In genomic region chr15:101619615-101619865, GRCh38 we compare ENCODE assay signal across 30 cellular contexts.
"Had no signal": no experiment of that assay in that cellular context is flagged by ENCODE, and none has a peak within 500 bp of the region (broad histone marks: within the 10 kb centered on the region; RNA-seq: fewer than 3 reads in every experiment).

No MANE protein-coding gene starts in this region.

- H3K36me3 ChIP-seq: breast epithelium, esophagus muscularis mucosa, WERI-Rb-1 had no signal

- DNase-seq: activated B cell treated with CpG ODN at 0.5 μM for 24 hours; activated CD4-positive, alpha-beta memory T cell treated with anti-CD3 and anti-CD28 coated beads for 36 hours; activated CD4-positive, alpha-beta T cell treated with anti-CD3 and anti-CD28 coated beads for 48 hours; activated CD8-positive, alpha-beta memory T cell treated with anti-CD3 and anti-CD28 coated beads, Interleukin-2, amount 50 U/mL, for 48 hours; activated gamma-delta T cell; activated naive CD4-positive, alpha-beta T cell; activated naive CD4-positive, alpha-beta T cell treated with anti-CD3 and anti-CD28 coated beads, Interleukin-2, amount 10 ng/mL, durations not matched to agents 7 days and 5 days; activated naive CD8-positive, alpha-beta T cell treated with anti-CD3 and anti-CD28 coated beads, Interleukin-2, amount 10 ng/mL, durations not matched to agents 7 days and 5 days; activated T-cell treated with anti-CD3 and anti-CD28 coated beads for 4 hours; activated T-cell treated with anti-CD3 and anti-CD28 coated beads, Interleukin-2, amount 50 U/mL, for 24 hours; activated T-cell treated with anti-CD3 and anti-CD28 coated beads, Interleukin-2, amount 50 U/mL, for 72 hours; cortex of kidney; effector CD4-positive, alpha-beta T cell; effector memory CD8-positive, alpha-beta T cell; erythroblast; foreskin keratinocyte; heart right ventricle; T-cell; T1000; WERI-Rb-1 had no signal

- H3K4me1 ChIP-seq: foreskin keratinocyte had no signal

- H3K4me3 ChIP-seq: ascending aorta, breast epithelium, esophagus muscularis mucosa, gastroesophageal sphincter, heart right ventricle had no signal

- H3K27ac Mint-ChIP-seq: activated B cell treated with CpG ODN at 0.5 μM for 24 hours; activated CD4-positive, alpha-beta memory T cell treated with anti-CD3 and anti-CD28 coated beads for 36 hours; activated naive CD4-positive, alpha-beta T cell treated with anti-CD3 and anti-CD28 coated beads, Interleukin-2, amount 10 ng/mL, durations not matched to agents 7 days and 5 days; activated naive CD4-positive, alpha-beta T cell treated with anti-CD3 and anti-CD28 coated beads, Interleukin-2, amount 50 U/mL, for 72 hours; activated naive CD8-positive, alpha-beta T cell treated with anti-CD3 and anti-CD28 coated beads, Interleukin-2, amount 10 ng/mL, durations not matched to agents 7 days and 5 days; activated T-cell treated with anti-CD3 and anti-CD28 coated beads, Interleukin-2, amount 50 U/mL, for 24 hours; activated T-cell treated with anti-CD3 and anti-CD28 coated beads, Interleukin-2, amount 50 U/mL, for 72 hours; T-cell; T-helper 1 cell treated with Interleukin-12 subunit alpha and Interleukin-12 subunit beta and Interleukin-4 antibody, amounts not matched to agents 30 μg/mL and 1 μg/mL, for 36 hours; T-helper 2 cell treated with Interferon-gamma antibody and Interleukin-4, amounts not matched to agents 5 μg/mL and 100 μg/mL, for 36 hours had no signal

- H3K9me3 Mint-ChIP-seq: activated T-cell treated with anti-CD3 and anti-CD28 coated beads, Interleukin-2, amount 50 U/mL, for 24 hours; central memory CD8-positive, alpha-beta T cell; effector memory CD8-positive, alpha-beta T cell; T-helper 2 cell treated with Interferon-gamma antibody and Interleukin-4, amounts not matched to agents 5 μg/mL and 100 μg/mL, for 36 hours had no signal

- H3K27me3 ChIP-seq: ascending aorta, breast epithelium, esophagus muscularis mucosa, gastroesophageal sphincter, heart right ventricle had no signal

- H3K4me3 Mint-ChIP-seq: activated B cell treated with CpG ODN at 0.5 μM for 24 hours; activated CD4-positive, alpha-beta memory T cell treated with anti-CD3 and anti-CD28 coated beads for 36 hours; activated naive CD4-positive, alpha-beta T cell treated with anti-CD3 and anti-CD28 coated beads, Interleukin-2, amount 10 ng/mL, durations not matched to agents 7 days and 5 days; activated naive CD8-positive, alpha-beta T cell treated with anti-CD3 and anti-CD28 coated beads, Interleukin-2, amount 10 ng/mL, durations not matched to agents 7 days and 5 days; activated T-cell treated with anti-CD3 and anti-CD28 coated beads, Interleukin-2, amount 50 U/mL, for 24 hours; activated T-cell treated with anti-CD3 and anti-CD28 coated beads, Interleukin-2, amount 50 U/mL, for 72 hours; brain; central memory CD8-positive, alpha-beta T cell; effector memory CD8-positive, alpha-beta T cell; T-cell; T-helper 1 cell treated with Interleukin-12 subunit alpha and Interleukin-12 subunit beta and Interleukin-4 antibody, amounts not matched to agents 30 μg/mL and 1 μg/mL, for 36 hours; T-helper 2 cell treated with Interferon-gamma antibody and Interleukin-4, amounts not matched to agents 5 μg/mL and 100 μg/mL, for 36 hours had no signal

- H3K9me3 ChIP-seq: breast epithelium had no signal

- H3K27ac ChIP-seq: ascending aorta, breast epithelium, foreskin keratinocyte, gastroesophageal sphincter, WERI-Rb-1 had no signal

- ATAC-seq: activated CD4-positive, CD25-positive, alpha-beta regulatory T cell treated with anti-CD3 and anti-CD28 coated beads, Interleukin-2, amount 50 U/mL, for 24 hours; activated naive CD4-positive, alpha-beta T cell treated with anti-CD3 and anti-CD28 coated beads, Interleukin-2, amount 50 U/mL, for 72 hours; activated T-cell treated with anti-CD3 and anti-CD28 coated beads, Interleukin-2, amount 50 U/mL, for 72 hours; effector memory CD8-positive, alpha-beta T cell; foreskin keratinocyte; gastroesophageal sphincter; heart right ventricle; T-cell had no signal

- H3K27me3 Mint-ChIP-seq: activated B cell treated with CpG ODN at 0.5 μM for 24 hours; activated CD4-positive, alpha-beta memory T cell treated with anti-CD3 and anti-CD28 coated beads for 36 hours; activated naive CD4-positive, alpha-beta T cell treated with anti-CD3 and anti-CD28 coated beads, Interleukin-2, amount 10 ng/mL, durations not matched to agents 7 days and 5 days; activated naive CD8-positive, alpha-beta T cell treated with anti-CD3 and anti-CD28 coated beads, Interleukin-2, amount 10 ng/mL, durations not matched to agents 7 days and 5 days; activated T-cell treated with anti-CD3 and anti-CD28 coated beads, Interleukin-2, amount 50 U/mL, for 24 hours; central memory CD8-positive, alpha-beta T cell; effector memory CD8-positive, alpha-beta T cell; T-cell had no signal
